ENCODE assay signal across 21 cellular contexts in the genomic region with DNA sequence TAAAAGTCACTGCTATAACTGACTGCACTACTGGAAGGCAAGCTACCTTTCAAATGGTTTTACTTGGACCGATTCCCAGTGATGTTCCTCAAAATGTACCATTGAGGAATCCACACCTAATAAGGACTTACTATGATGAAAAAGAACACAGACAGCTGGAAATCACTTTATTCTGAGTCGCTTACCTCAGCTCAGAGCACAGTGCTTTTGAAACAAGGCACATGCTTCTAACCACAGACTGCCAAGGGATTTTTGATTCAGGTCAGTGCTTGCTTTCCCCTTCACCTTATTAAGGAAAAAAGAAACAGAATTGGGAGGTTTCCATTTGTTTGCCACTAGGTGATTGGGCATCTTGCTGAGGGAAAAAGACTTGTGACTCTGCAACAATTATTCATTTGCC.
"Had no signal": no experiment of that assay in that cellular context is flagged by ENCODE, and none has a peak within 500 bp of the region (broad histone marks: within the 10 kb centered on the region; RNA-seq: fewer than 3 reads in every experiment).

No MANE protein-coding gene starts in this region.

- DNase-seq: cerebellar nuclear complex; dorsolateral prefrontal cortex; effector CD4-positive, alpha-beta T cell; foreskin melanocyte; head of caudate nucleus; left lung; mesendoderm; naive thymus-derived CD8-positive, alpha-beta T cell; nephron progenitor cell; sigmoid colon; stimulated activated CD4-positive, alpha-beta T cell treated with anti-CD3 and anti-CD28 coated beads, Interleukin-2, amount 100 ng/mL, for 24 hours; stimulated activated CD4-positive, alpha-beta T cell treated with anti-CD3 and anti-CD28 coated beads, Interleukin-4, amount 100 ng/mL, for 24 hours; stimulated activated naive CD4-positive, alpha-beta T cell treated with Interleukin-2 at 50 U/mL for 16 hours; stomach; testis; tibial artery had no signal

- ATAC-seq: esophagus mucosa; left lung; naive thymus-derived CD8-positive, alpha-beta T cell; stimulated activated effector memory CD8-positive, alpha-beta T cell treated with anti-CD3 and anti-CD28 coated beads, Interleukin-12 subunit alpha, Interleukin-12 subunit beta, amount 100 ng/mL, for 72 hours had no signal

- H3K4me1 ChIP-seq: left lung, parathyroid adenoma, right atrium auricular region, sigmoid colon, stomach, testis, tibial artery had no signal

- H3K27me3 ChIP-seq: dorsolateral prefrontal cortex, left lung, neutrophil, right atrium auricular region, sigmoid colon, stomach, testis, tibial artery had no signal

- H3K4me3 ChIP-seq: dorsolateral prefrontal cortex, left lung, right atrium auricular region, sigmoid colon, stomach, testis, tibial artery had no signal

- H3K9me3 ChIP-seq: left lung, neutrophil, right atrium auricular region, sigmoid colon, stomach, testis, tibial artery had no signal

- H3K36me3 ChIP-seq: left lung, neutrophil, right atrium auricular region, sigmoid colon, stomach, tibial artery had no signal

- H3K27ac ChIP-seq: dorsolateral prefrontal cortex, left lung, neutrophil, parathyroid adenoma, right atrium auricular region, sigmoid colon, stomach, testis, tibial artery had no signal
